In the genomic region with DNA sequence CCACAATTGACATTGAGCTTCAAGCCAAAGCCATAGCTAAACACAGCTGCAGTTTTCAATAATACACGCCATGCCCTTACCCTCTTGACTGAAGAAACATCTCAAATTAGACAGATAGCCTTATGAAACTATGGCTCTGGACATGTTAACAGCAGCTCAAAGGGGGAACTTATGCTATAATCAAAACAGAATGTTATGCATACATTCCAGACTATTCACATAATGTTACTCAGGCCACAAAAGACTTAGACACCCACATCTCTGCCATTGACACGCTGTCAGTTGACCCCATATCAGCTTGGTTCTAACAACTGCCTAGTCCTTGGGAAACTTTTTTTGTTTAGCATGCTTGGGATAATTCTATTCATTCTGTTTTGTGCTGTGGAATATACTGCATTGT, we compare ENCODE assay signal across 15 cellular contexts.
"Had no signal": no experiment of that assay in that cellular context is flagged by ENCODE, and none has a peak within 500 bp of the region (broad histone marks: within the 10 kb centered on the region; RNA-seq: fewer than 3 reads in every experiment).

No MANE protein-coding gene starts in this region.

- H3K9me3 ChIP-seq: right atrium auricular region, transverse colon had no signal

- ATAC-seq: esophagus mucosa; natural killer cell treated with Interleukin-12 subunit alpha and Interleukin-12 subunit beta and Interleukin-15 and Interleukin-18, amount 100 ng/mL, for 72 hours had no signal

- H3K36me3 Mint-ChIP-seq: immature natural killer cell; natural killer cell treated with Interleukin-12 subunit alpha and Interleukin-12 subunit beta and Interleukin-15 and Interleukin-18, amount 100 ng/mL, for 72 hours had no signal

- H3K27ac ChIP-seq: cardiac muscle cell, right atrium auricular region had no signal

- H3K4me3 ChIP-seq: cardiac muscle cell, right atrium auricular region, transverse colon had no signal

- H3K9me3 Mint-ChIP-seq: activated naive CD8-positive, alpha-beta T cell treated with anti-CD3 and anti-CD28 coated beads, Interleukin-2, amount 10 ng/mL, durations not matched to agents 7 days and 5 days; activated T-helper 1 cell treated with anti-CD3 and anti-CD28 coated beads, Interleukin-12 subunit alpha, Interleukin-12 subunit beta, Interleukin-2, Interleukin-4 antibody, amounts not matched to agents 30 ng/mL and 10 ng/mL and 1 ng/mL, durations not matched to agents 14 hours and 24 hours and 36 hours; immature natural killer cell; natural killer cell treated with Interleukin-12 subunit alpha and Interleukin-12 subunit beta and Interleukin-15 and Interleukin-18, amount 100 ng/mL, for 72 hours; T-helper 2 cell treated with Interferon-gamma antibody and Interleukin-4, amounts not matched to agents 5 μg/mL and 100 μg/mL, for 36 hours had no signal

- H3K27me3 ChIP-seq: cardiac muscle cell, right atrium auricular region, transverse colon had no signal

- H3K36me3 ChIP-seq: cardiac muscle cell, right atrium auricular region, transverse colon had no signal

- H3K4me3 Mint-ChIP-seq: activated naive CD8-positive, alpha-beta T cell treated with anti-CD3 and anti-CD28 coated beads, Interleukin-2, amount 10 ng/mL, durations not matched to agents 7 days and 5 days; natural killer cell treated with Interleukin-12 subunit alpha and Interleukin-12 subunit beta and Interleukin-15 and Interleukin-18, amount 100 ng/mL, for 72 hours had no signal

- H3K27ac Mint-ChIP-seq: activated naive CD8-positive, alpha-beta T cell treated with anti-CD3 and anti-CD28 coated beads, Interleukin-2, amount 10 ng/mL, durations not matched to agents 7 days and 5 days; activated T-helper 1 cell treated with anti-CD3 and anti-CD28 coated beads, Interleukin-12 subunit alpha, Interleukin-12 subunit beta, Interleukin-2, Interleukin-4 antibody, amounts not matched to agents 30 ng/mL and 10 ng/mL and 1 ng/mL, durations not matched to agents 14 hours and 24 hours and 36 hours; immature natural killer cell; natural killer cell treated with Interleukin-12 subunit alpha and Interleukin-12 subunit beta and Interleukin-15 and Interleukin-18, amount 100 ng/mL, for 72 hours; progenitor cell of endocrine pancreas had no signal

- DNase-seq: activated CD4-positive, alpha-beta T cell treated with anti-CD3 and anti-CD28 coated beads, Interleukin-2, amount 50 U/mL, for 1 hour; activated naive CD8-positive, alpha-beta T cell treated with anti-CD3 and anti-CD28 coated beads, Interleukin-2, amount 10 ng/mL, durations not matched to agents 7 days and 5 days; head of caudate nucleus; immature natural killer cell; occipital lobe; stimulated activated CD4-positive, alpha-beta T cell treated with anti-CD3 and anti-CD28 coated beads, Interleukin-4, amount 100 ng/mL, for 24 hours; stimulated activated naive CD4-positive, alpha-beta T cell treated with Interleukin-2 at 50 U/mL for 16 hours had no signal
